In genomic region chr2:241315879-241316700, GRCh38 we compare ENCODE assay signal across 1 cellular context.
TF ChIP-seq lines count a peak whose summit lies in the region.

TSS of gene SEPTIN2 (plus strand) at chr2:241315925. CDS start at chr2:241324233, 8,308 bp downstream.

TF ChIP-seq in A549, 52 proteins besides CTCF, POLR2A, EP300 and RAD21 (continued from another document):
- no peak for TF ChIP-seq PBX3 (IDR thresholded peaks at IDR 0.05)
- TF ChIP-seq HMGXB4 (CRISPR knock-in tag; IDR thresholded peaks at IDR 0.05; ENCODE audit: borderline replicate concordance): no peak
- TF ChIP-seq ZNF302 (CRISPR knock-in tag; IDR thresholded peaks at IDR 0.05): no peak
- no peak for TF ChIP-seq JUNB (IDR thresholded peaks at IDR 0.05)
- no peak for TF ChIP-seq EHF (CRISPR knock-in tag; IDR thresholded peaks at IDR 0.05)
- TF ChIP-seq MAZ (IDR thresholded peaks at IDR 0.05; ENCODE audit: borderline replicate concordance, low read depth, low read length): no peak
- no peak for TF ChIP-seq ZFP36 (IDR thresholded peaks at IDR 0.05; ENCODE audit: borderline replicate concordance, partially characterized antibody)
- TF ChIP-seq HDAC2 (IDR thresholded peaks at IDR 0.05): no peak
- TF ChIP-seq RFX5 (IDR thresholded peaks at IDR 0.05): no peak
- no peak for TF ChIP-seq ATOH8 (CRISPR knock-in tag; IDR thresholded peaks at IDR 0.05; ENCODE audit: low read depth)
- TF ChIP-seq TFCP2L1 (CRISPR knock-in tag; IDR thresholded peaks at IDR 0.05): no peak
- TF ChIP-seq HOXA7 (CRISPR knock-in tag; IDR thresholded peaks at IDR 0.05): no peak
- TF ChIP-seq NPAS2 (CRISPR knock-in tag; IDR thresholded peaks at IDR 0.05; ENCODE audit: borderline replicate concordance): no peak
- TF ChIP-seq CBX2 (IDR thresholded peaks at IDR 0.05; ENCODE audit: borderline replicate concordance, low read depth): no peak
- no peak for TF ChIP-seq FOXS1 (CRISPR knock-in tag; IDR thresholded peaks at IDR 0.05)
- peak; percentile 66 to 88; a peak in 4 of 5 replicates for TF ChIP-seq JUN (IDR thresholded peaks at IDR 0.05)
- TF ChIP-seq HOXB13 (CRISPR knock-in tag; IDR thresholded peaks at IDR 0.05; ENCODE audit: low read depth): no peak
- TF ChIP-seq EHMT2 (IDR thresholded peaks at IDR 0.05; ENCODE audit: low read depth): no peak
- no peak for TF ChIP-seq NR3C1 (IDR thresholded peaks at IDR 0.05)
- no peak for TF ChIP-seq HES2 (IDR thresholded peaks at IDR 0.05)
- TF ChIP-seq CHD4 (IDR thresholded peaks at IDR 0.05; ENCODE audit: borderline replicate concordance): no peak
- TF ChIP-seq E2F6 (IDR thresholded peaks at IDR 0.05; ENCODE audit: borderline replicate concordance, low read depth): peak; percentile 65; the same call in 1 of the 2 replicates
- TF ChIP-seq ZSCAN20 (CRISPR knock-in tag; IDR thresholded peaks at IDR 0.05): no peak
- no peak for TF ChIP-seq CHD2 (IDR thresholded peaks at IDR 0.05; ENCODE audit: low read length, partially characterized antibody)
- TF ChIP-seq MYC (IDR thresholded peaks at IDR 0.05; ENCODE audit: borderline replicate concordance, low read length): no peak
- TF ChIP-seq NFE2L2 (conservative IDR thresholded peaks at IDR 0.05; ENCODE audit: low read length): no peak
- no peak for TF ChIP-seq HOXB5 (CRISPR knock-in tag; IDR thresholded peaks at IDR 0.05)
- no peak for TF ChIP-seq FOSB (CRISPR knock-in tag; IDR thresholded peaks at IDR 0.05)
- TF ChIP-seq BCL3 (IDR thresholded peaks at IDR 0.05): peak; percentile 78; the same call in 2 of the 3 replicates
- peak; percentile 95 for TF ChIP-seq PHF8 (IDR thresholded peaks at IDR 0.05; ENCODE audit: borderline replicate concordance, low read depth)
- TF ChIP-seq ZC3H11A (IDR thresholded peaks at IDR 0.05): no peak
- TF ChIP-seq POLR2AphosphoS2 (conservative IDR thresholded peaks at IDR 0.05; ENCODE audit: low read length): no peak
- no peak for TF ChIP-seq KDM1A (IDR thresholded peaks at IDR 0.05; ENCODE audit: low read depth)
- peak; percentile 24; the same call in 1 of the 2 replicates for TF ChIP-seq GATA3 (IDR thresholded peaks at IDR 0.05; ENCODE audit: borderline replicate concordance)
- no peak; the same call in none of the 2 replicates for TF ChIP-seq MAX (IDR thresholded peaks at IDR 0.05)
- TF ChIP-seq SMC3 (IDR thresholded peaks at IDR 0.05): no peak
TF ChIP-seq in A549: peak in this region for 7.
